Comparison of ENCODE assay signal across 14 cellular contexts in the genomic region with DNA sequence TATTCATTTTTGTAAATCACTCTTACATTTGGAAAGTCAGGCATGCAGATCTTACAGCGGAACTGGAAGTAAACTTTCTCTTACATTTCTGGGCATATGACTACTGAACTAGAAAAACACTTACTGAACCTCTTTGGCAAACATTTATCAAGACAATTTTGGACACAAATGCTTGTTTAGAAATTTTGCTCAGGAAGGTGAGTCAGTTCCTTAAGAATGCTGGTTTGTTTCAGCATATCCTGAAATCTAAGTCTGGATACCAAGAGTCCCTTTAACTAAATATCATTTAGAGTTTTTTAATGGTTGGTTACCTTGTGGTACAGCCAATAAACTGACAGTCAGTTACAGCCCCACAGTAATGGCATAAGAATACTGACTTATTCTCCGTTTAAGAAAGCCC. TPM values are rescaled to one million over a fixed set of nuclear protein-coding genes. Genes with fewer than 3 reads are reported as not detected.
DNase-seq lines count a peak whose midpoint lies in the region; ATAC-seq and TF ChIP-seq lines count a peak whose summit lies in the region.
"Had no signal": no experiment of that assay in that cellular context is flagged by ENCODE, and none has a peak within 500 bp of the region (broad histone marks: within the 10 kb centered on the region; RNA-seq: fewer than 3 reads in every experiment).

No MANE protein-coding gene starts in this region.

- H3K27me3 Mint-ChIP-seq in stimulated activated naive CD8-positive, alpha-beta T cell treated with anti-CD3 and anti-CD28 coated beads, Interleukin-15, Interleukin-2, amounts not matched to agents 100 ng/mL and 50 ng/mL, for 24 hours, result no peaks in the 10 kb centered on the region
- H3K27me3 Mint-ChIP-seq in stimulated activated naive CD8-positive, alpha-beta T cell treated with anti-CD3 and anti-CD28 coated beads, Interleukin-15, amount 100 ng/mL, for 72 hours, result no peaks in the 10 kb centered on the region
- H3K27me3 Mint-ChIP-seq in progenitor cell of endocrine pancreas, result no peaks in the 10 kb centered on the region

- no peaks in the 10 kb centered on the region for H3K4me1 Mint-ChIP-seq in stimulated activated naive CD8-positive, alpha-beta T cell treated with anti-CD3 and anti-CD28 coated beads, Interleukin-15, Interleukin-2, amounts not matched to agents 100 ng/mL and 50 ng/mL, for 24 hours (ENCODE audit: low read depth)
- H3K4me1 Mint-ChIP-seq in stimulated activated naive CD8-positive, alpha-beta T cell treated with anti-CD3 and anti-CD28 coated beads, Interleukin-15, amount 100 ng/mL, for 72 hours, result no peaks in the 10 kb centered on the region
- H3K4me1 Mint-ChIP-seq in progenitor cell of endocrine pancreas (ENCODE audit: low read depth), result peaks cover 3% of the 10 kb centered on the region

- no peak for TF ChIP-seq CTCF in left lung (IDR thresholded peaks at IDR 0.05)
- TF ChIP-seq CTCF in progenitor cell of endocrine pancreas (IDR thresholded peaks at IDR 0.05; ENCODE audit: unreplicated experiment), result no peak

- peak overlapping the region; percentile 19 for H3K27ac Mint-ChIP-seq in stimulated activated naive CD8-positive, alpha-beta T cell treated with anti-CD3 and anti-CD28 coated beads, Interleukin-15, Interleukin-2, amounts not matched to agents 100 ng/mL and 50 ng/mL, for 24 hours
- H3K27ac Mint-ChIP-seq in stimulated activated naive CD8-positive, alpha-beta T cell treated with anti-CD3 and anti-CD28 coated beads, Interleukin-15, amount 100 ng/mL, for 72 hours, result no peak overlapping the region
- H3K27ac Mint-ChIP-seq in progenitor cell of endocrine pancreas, result no peak overlapping the region

- H3K36me3 ChIP-seq in left lung, result peaks cover 0 to 33% of the 10 kb centered on the region in 2 donors
- H3K36me3 ChIP-seq: SJCRH30 had no signal

- no peak for DNase-seq in stimulated activated naive CD8-positive, alpha-beta T cell treated with anti-CD3 and anti-CD28 coated beads, Interleukin-15, amount 100 ng/mL, for 72 hours
- DNase-seq in dedifferentiated amniotic fluid mesenchymal stem cell (ENCODE audit: extremely low spot score) (peak; percentile 62), left lung (no peak), caudate nucleus (lab: John Stamatoyannopoulos, UW) (no peak), NCI-H1417 (lab: John Stamatoyannopoulos, UW) (no peak), progenitor cell of endocrine pancreas (ENCODE audit: low spot score, unreplicated experiment) (no peak)
- no peak for DNase-seq in activated CD4-positive, CD25-positive, alpha-beta regulatory T cell treated with anti-CD3 and anti-CD28 coated beads, Interleukin-2, amount 50 U/mL, for 72 hours
- DNase-seq: activated CD4-positive, alpha-beta T cell treated with anti-CD3 and anti-CD28 coated beads for 4 hours; activated gamma-delta T cell treated with Interleukin-2 at 50 U/mL for 16 hours; NCI-H345; occipital lobe; SJCRH30 had no signal

- H3K27me3 ChIP-seq in left lung, result no peaks in the 10 kb centered on the region

- intact Hi-C loops in left lung (cut with DNase I), result no loop called here

- no peaks in the 10 kb centered on the region for H3K9me3 ChIP-seq in left lung
- H3K9me3 ChIP-seq: A549, SJCRH30 had no signal

- H3K36me3 Mint-ChIP-seq in stimulated activated naive CD8-positive, alpha-beta T cell treated with anti-CD3 and anti-CD28 coated beads, Interleukin-15, Interleukin-2, amounts not matched to agents 100 ng/mL and 50 ng/mL, for 24 hours (ENCODE audit: low read depth), result peaks cover 50% of the 10 kb centered on the region
- no peaks in the 10 kb centered on the region for H3K36me3 Mint-ChIP-seq in progenitor cell of endocrine pancreas (ENCODE audit: insufficient read depth)

- ATAC-seq in stimulated activated naive CD8-positive, alpha-beta T cell treated with anti-CD3 and anti-CD28 coated beads, Interleukin-15, amount 100 ng/mL, for 72 hours, result no peak
- peak; percentile 77 for ATAC-seq in left lung
- ATAC-seq: A549 had no signal

- no peak overlapping the region for H3K4me3 ChIP-seq in left lung
- H3K4me3 ChIP-seq: A549, SJCRH30 had no signal

- H3K9me3 Mint-ChIP-seq in stimulated activated naive CD8-positive, alpha-beta T cell treated with anti-CD3 and anti-CD28 coated beads, Interleukin-15, Interleukin-2, amounts not matched to agents 100 ng/mL and 50 ng/mL, for 24 hours, result no peaks in the 10 kb centered on the region
- no peaks in the 10 kb centered on the region for H3K9me3 Mint-ChIP-seq in stimulated activated naive CD8-positive, alpha-beta T cell treated with anti-CD3 and anti-CD28 coated beads, Interleukin-15, amount 100 ng/mL, for 72 hours
- H3K9me3 Mint-ChIP-seq in progenitor cell of endocrine pancreas (ENCODE audit: low read depth), result no peaks in the 10 kb centered on the region

- H3K27ac ChIP-seq in left lung, result peak overlapping the region in 1 of 2 donors; percentile 22
- H3K27ac ChIP-seq in caudate nucleus (ENCODE audit: low read depth, low read length), result no peak overlapping the region
- H3K27ac ChIP-seq: A549, SJCRH30 had no signal

- H3K4me1 ChIP-seq in left lung, result peaks cover 0 to 4% of the 10 kb centered on the region in 2 donors
- H3K4me1 ChIP-seq: A549, SJCRH30 had no signal

- no peak overlapping the region for H3K4me3 Mint-ChIP-seq in stimulated activated naive CD8-positive, alpha-beta T cell treated with anti-CD3 and anti-CD28 coated beads, Interleukin-15, Interleukin-2, amounts not matched to agents 100 ng/mL and 50 ng/mL, for 24 hours
- H3K4me3 Mint-ChIP-seq in stimulated activated naive CD8-positive, alpha-beta T cell treated with anti-CD3 and anti-CD28 coated beads, Interleukin-15, amount 100 ng/mL, for 72 hours, result no peak overlapping the region
- H3K4me3 Mint-ChIP-seq in progenitor cell of endocrine pancreas (ENCODE audit: low read depth), result no peak overlapping the region

RNA-seq across cellular contexts. Expression of gene SHISA3, which starts 15.0 kb away (rescaled TPM):
- 1 to 10 TPM; 1.9 to 2.9 TPM for total RNA-seq in left lung
- 0.14 and 0.40 TPM in 2 replicates for total RNA-seq in progenitor cell of endocrine pancreas
- total RNA-seq: SJCRH30 had no signal
